16 cellular contexts compared by ENCODE assay signal in the genomic region with DNA sequence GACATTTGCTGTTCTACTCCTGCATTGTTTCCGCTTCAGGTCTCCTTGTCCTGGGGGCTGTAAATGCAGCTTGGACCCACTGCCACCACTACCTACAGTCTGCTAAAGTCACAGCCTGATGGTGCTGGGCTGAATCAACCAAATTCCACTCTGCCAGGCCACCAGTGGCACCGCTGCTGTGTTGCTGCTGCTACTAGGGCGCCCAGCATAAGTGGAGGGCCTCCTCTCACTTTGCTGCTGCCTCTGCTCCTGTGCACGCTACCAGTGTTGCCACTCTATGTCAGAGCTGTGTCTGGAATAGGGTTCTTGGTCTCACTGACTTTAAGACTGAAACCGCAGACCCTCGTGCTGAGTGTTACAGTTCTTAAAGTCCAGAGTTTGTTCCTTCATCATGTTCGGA. TPM values are rescaled to one million over a fixed set of nuclear protein-coding genes. Genes with fewer than 3 reads are reported as not detected.
DNase-seq lines count a peak whose midpoint lies in the region; ATAC-seq and TF ChIP-seq lines count a peak whose summit lies in the region.
"Had no signal": no experiment of that assay in that cellular context is flagged by ENCODE, and none has a peak within 500 bp of the region (broad histone marks: within the 10 kb centered on the region; RNA-seq: fewer than 3 reads in every experiment).

No MANE protein-coding gene starts in this region.

- H3K9me3 ChIP-seq in neutrophil (no peaks in the 10 kb centered on the region), thyroid gland (no peaks in the 10 kb centered on the region)
- H3K9me3 ChIP-seq: upper lobe of left lung had no signal

- H3K9me3 Mint-ChIP-seq in T-helper 1 cell treated with Interleukin-12 subunit alpha and Interleukin-12 subunit beta and Interleukin-4 antibody, amounts not matched to agents 30 μg/mL and 1 μg/mL, for 36 hours, result peaks cover 5% of the 10 kb centered on the region
- H3K9me3 Mint-ChIP-seq in IgD-negative memory B cell (no peaks in the 10 kb centered on the region), brain (no peaks in the 10 kb centered on the region)

- peaks cover 23% of the 10 kb centered on the region for H3K36me3 Mint-ChIP-seq in T-helper 1 cell treated with Interleukin-12 subunit alpha and Interleukin-12 subunit beta and Interleukin-4 antibody, amounts not matched to agents 30 μg/mL and 1 μg/mL, for 36 hours (ENCODE audit: low read depth)
- H3K36me3 Mint-ChIP-seq in IgD-negative memory B cell (peaks cover 2% of the 10 kb centered on the region), brain (peaks cover 13% of the 10 kb centered on the region)

- H3K36me3 ChIP-seq in neutrophil, result peaks cover 5% of the 10 kb centered on the region
- H3K36me3 ChIP-seq in thyroid gland, result peaks cover under 1 to 1% of the 10 kb centered on the region in 2 donors

- H3K27ac Mint-ChIP-seq in T-helper 1 cell treated with Interleukin-12 subunit alpha and Interleukin-12 subunit beta and Interleukin-4 antibody, amounts not matched to agents 30 μg/mL and 1 μg/mL, for 36 hours, result no peak overlapping the region
- H3K27ac Mint-ChIP-seq in IgD-negative memory B cell (peak overlapping the region in 1 of 3 donors; percentile 73), brain (peak overlapping the region in 4 of 5 experiments; percentile 62 to 99 (median 98))

- H3K4me1 ChIP-seq in neutrophil (ENCODE audit: control insufficient read depth in 1 of 2, insufficient read depth in 1 of 2, low read depth in 1 of 2, low read length in 1 of 2), result peaks cover 32 to 33% of the 10 kb centered on the region in 2 experiments
- peaks cover 7 to 13% of the 10 kb centered on the region in 2 donors for H3K4me1 ChIP-seq in thyroid gland

- DNase-seq in T-helper 1 cell, result no peak
- no peak for DNase-seq in Ammon's horn (ENCODE audit: low spot score)
- no peak for DNase-seq in thyroid gland
- DNase-seq: activated T-cell treated with anti-CD3 and anti-CD28 coated beads, Interleukin-2, amount 50 U/mL, for 48 hours; NCI-H446 treated with DMSO at 0.1 percent for 48 hours; OCI-M1; retina; SW 1271 had no signal

- ATAC-seq in HG02571 (IDR thresholded peaks at IDR 0.05; ENCODE audit: unreplicated experiment), result no peak

- H3K4me3 ChIP-seq in neutrophil (ENCODE audit: low read depth in 1 of 2, low read length in 1 of 2) (no peak overlapping the region), thyroid gland (replicated peaks in 1 of 3) (no peak overlapping the region)
- H3K4me3 ChIP-seq: hepatocyte, upper lobe of left lung had no signal

- intact Hi-C loops in thyroid gland (cut with DNase I), result no loop called here

- no peaks in the 10 kb centered on the region for H3K27me3 ChIP-seq in neutrophil
- no peaks in the 10 kb centered on the region for H3K27me3 ChIP-seq in thyroid gland
- H3K27me3 ChIP-seq: dorsolateral prefrontal cortex, hepatocyte, upper lobe of left lung had no signal

- no peak for TF ChIP-seq POLR2A in thyroid gland (IDR thresholded peaks at IDR 0.05)

- 90 to 98% methylated on average over 7 of the region's 7 CpGs for WGBS in thyroid gland, 2 donors

- H3K27ac ChIP-seq in neutrophil (peak overlapping the region; percentile 92), thyroid gland (no peak overlapping the region)

- H3K4me1 Mint-ChIP-seq in T-helper 1 cell treated with Interleukin-12 subunit alpha and Interleukin-12 subunit beta and Interleukin-4 antibody, amounts not matched to agents 30 μg/mL and 1 μg/mL, for 36 hours (ENCODE audit: low read depth), result peaks cover 21% of the 10 kb centered on the region
- H3K4me1 Mint-ChIP-seq in IgD-negative memory B cell (peaks cover 19 to 32% (median 27%) of the 10 kb centered on the region in 3 donors), brain (peaks cover 42% of the 10 kb centered on the region)

- H3K27me3 Mint-ChIP-seq in T-helper 1 cell treated with Interleukin-12 subunit alpha and Interleukin-12 subunit beta and Interleukin-4 antibody, amounts not matched to agents 30 μg/mL and 1 μg/mL, for 36 hours (ENCODE audit: low read depth), result no peaks in the 10 kb centered on the region
- H3K27me3 Mint-ChIP-seq in IgD-negative memory B cell (no peaks in the 10 kb centered on the region), brain (peaks cover 8% of the 10 kb centered on the region)

- TF ChIP-seq CTCF in brain (conservative IDR thresholded peaks at IDR 0.05) (no peak), neutrophil (IDR thresholded peaks at IDR 0.05) (no peak), thyroid gland (IDR thresholded peaks at IDR 0.05) (no peak)

- H3K4me3 Mint-ChIP-seq in T-helper 1 cell treated with Interleukin-12 subunit alpha and Interleukin-12 subunit beta and Interleukin-4 antibody, amounts not matched to agents 30 μg/mL and 1 μg/mL, for 36 hours, result peak overlapping the region; percentile 28
- peak overlapping the region; percentile 30 to 97 (median 73) for H3K4me3 Mint-ChIP-seq in IgD-negative memory B cell
- peak overlapping the region; percentile 38 to 93 (median 57) for H3K4me3 Mint-ChIP-seq in brain

RNA-seq across cellular contexts. Expression of a gene that starts 1.4 kb away (rescaled TPM):
- polyA plus RNA-seq in IgD-negative memory B cell, result 125 TPM
- 51.3 TPM for polyA plus RNA-seq in brain (ENCODE audit: insufficient read depth, low read depth, low replicate concordance)
- total RNA-seq in thyroid gland, result 100 to 1,000 TPM in 1 of 4 donors, 10 to 100 TPM in 3; 55.9 to 113 (median 74.8) TPM
